Comparison of ENCODE assay signal across 36 cellular contexts in the genomic region with DNA sequence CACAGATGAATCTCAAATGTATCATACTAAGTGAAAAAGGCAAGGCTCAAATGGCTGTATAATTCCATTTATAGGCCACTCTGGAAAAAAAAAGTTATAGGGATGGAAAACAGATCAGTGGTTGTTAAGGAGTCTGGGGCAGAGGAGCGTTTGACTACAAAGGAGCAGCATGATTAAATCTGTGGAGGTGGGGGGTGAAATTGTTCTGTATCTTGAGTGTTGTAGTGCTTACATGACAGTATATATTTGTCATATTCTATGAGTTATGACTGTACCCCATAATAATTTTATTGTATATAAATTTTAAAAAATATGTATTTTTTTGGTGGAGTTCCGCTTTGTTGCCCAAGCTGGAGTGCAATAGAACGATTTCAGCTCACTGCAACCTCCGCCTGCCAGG. TPM values are rescaled to one million over a fixed set of nuclear protein-coding genes. Genes with fewer than 3 reads are reported as not detected.
"Had no signal": no experiment of that assay in that cellular context is flagged by ENCODE, and none has a peak within 500 bp of the region (broad histone marks: within the 10 kb centered on the region; RNA-seq: fewer than 3 reads in every experiment).

No MANE protein-coding gene starts in this region.

- H3K4me3 Mint-ChIP-seq: activated CD4-positive, alpha-beta T cell treated with anti-CD3 and anti-CD28 coated beads, Interleukin-2, amount 10 ng/mL, durations not matched to agents 24 days and 14 days; activated naive CD8-positive, alpha-beta T cell; activated T-helper 17 cell treated with anti-CD3 and anti-CD28 coated beads, Interleukin-2, amount 50 U/mL, for 72 hours; brain; nephron progenitor cell; stimulated activated naive B cell treated with anti-CD40 and anti-IgM and Interleukin-4, amounts not matched to agents 10 μg/mL and 1 μg/mL and 100 μg/mL, for 72 hours; T-cell had no signal

- H3K4me1 Mint-ChIP-seq: brain, nephron progenitor cell had no signal

- H3K27ac Mint-ChIP-seq: activated CD4-positive, alpha-beta T cell treated with anti-CD3 and anti-CD28 coated beads, Interleukin-2, amount 10 ng/mL, durations not matched to agents 24 days and 14 days; activated naive CD8-positive, alpha-beta T cell; activated T-helper 17 cell treated with anti-CD3 and anti-CD28 coated beads, Interleukin-2, amount 50 U/mL, for 72 hours; brain; nephron progenitor cell had no signal

- H3K27me3 ChIP-seq: ascending aorta, cardiac muscle cell, colonic mucosa, dorsolateral prefrontal cortex, gastrocnemius medialis, neutrophil, pancreas, stomach, thyroid gland, upper lobe of left lung, vagina had no signal

- H3K4me3 ChIP-seq: ascending aorta, cardiac muscle cell, colonic mucosa, dorsolateral prefrontal cortex, gastrocnemius medialis, left ventricle myocardium inferior, pancreas, psoas muscle, smooth muscle cell, stomach, thyroid gland, upper lobe of left lung, vagina had no signal

- H3K9me3 ChIP-seq: ascending aorta, colonic mucosa, gastrocnemius medialis, left ventricle myocardium inferior, neutrophil, pancreas, psoas muscle, stomach, thyroid gland, upper lobe of left lung, vagina had no signal

- H3K27me3 Mint-ChIP-seq: activated CD4-positive, alpha-beta T cell treated with anti-CD3 and anti-CD28 coated beads, Interleukin-2, amount 10 ng/mL, durations not matched to agents 24 days and 14 days; activated naive CD8-positive, alpha-beta T cell; activated T-helper 17 cell treated with anti-CD3 and anti-CD28 coated beads, Interleukin-2, amount 50 U/mL, for 72 hours; brain; stimulated activated naive B cell treated with anti-CD40 and anti-IgM and Interleukin-4, amounts not matched to agents 10 μg/mL and 1 μg/mL and 100 μg/mL, for 72 hours; T-cell had no signal

- H3K27ac ChIP-seq: ascending aorta, cardiac muscle cell, colonic mucosa, dorsolateral prefrontal cortex, gastrocnemius medialis, left ventricle myocardium inferior, neutrophil, pancreas, psoas muscle, stomach, thyroid gland, upper lobe of left lung, vagina, WERI-Rb-1 had no signal

- H3K36me3 ChIP-seq: ascending aorta, cardiac muscle cell, colonic mucosa, gastrocnemius medialis, left ventricle myocardium inferior, neutrophil, pancreas, thyroid gland, upper lobe of left lung, vagina, WERI-Rb-1 had no signal

- ATAC-seq: activated CD4-positive, CD25-positive, alpha-beta regulatory T cell treated with anti-CD3 and anti-CD28 coated beads, Interleukin-2, amount 50 U/mL, for 24 hours; activated T-helper 17 cell treated with anti-CD3 and anti-CD28 coated beads, Interleukin-2, amount 50 U/mL, for 72 hours; gastrocnemius medialis; pancreas; psoas muscle; stimulated activated naive B cell treated with anti-CD40 and anti-IgM and Interleukin-4, amounts not matched to agents 10 μg/mL and 1 μg/mL and 100 μg/mL, for 72 hours; T-cell had no signal

- H3K9me3 Mint-ChIP-seq: activated CD4-positive, alpha-beta T cell treated with anti-CD3 and anti-CD28 coated beads, Interleukin-2, amount 10 ng/mL, durations not matched to agents 24 days and 14 days; activated T-helper 17 cell treated with anti-CD3 and anti-CD28 coated beads, Interleukin-2, amount 50 U/mL, for 72 hours; T-cell had no signal

- H3K4me1 ChIP-seq: ascending aorta, colonic mucosa, gastrocnemius medialis, left ventricle myocardium inferior, pancreas, psoas muscle, stomach, thyroid gland, upper lobe of left lung, vagina had no signal

- DNase-seq: activated CD4-positive, alpha-beta T cell treated with anti-CD3 and anti-CD28 coated beads, Interleukin-2, amount 10 ng/mL, durations not matched to agents 24 days and 14 days; activated CD8-positive, alpha-beta memory T cell treated with anti-CD3 and anti-CD28 coated beads for 24 hours; activated T-cell treated with anti-CD3 and anti-CD28 coated beads, Interleukin-2, amount 50 U/mL, for 1 hour; cerebellar nuclear complex; colonic mucosa; dorsolateral prefrontal cortex; effector memory CD4-positive, alpha-beta T cell; erythroblast; gastrocnemius medialis; glutamatergic neuron; left ventricle myocardium inferior; nephron progenitor cell; pancreas; stimulated activated CD4-positive, alpha-beta T cell treated with anti-CD3 and anti-CD28 coated beads, Interleukin-1b, Interleukin-23, amount 100 ng/mL, for 48 hours; stimulated activated CD4-positive, alpha-beta T cell treated with anti-CD3 and anti-CD28 coated beads, Interleukin-4, amount 100 ng/mL, for 4 hours; stimulated activated CD8-positive, alpha-beta memory T cell treated with anti-CD3 and anti-CD28 coated beads, Interleukin-4, amount 100 ng/mL, for 48 hours; stimulated activated naive B cell treated with anti-CD40 and anti-IgM and Interleukin-4, amounts not matched to agents 10 μg/mL and 1 μg/mL and 100 μg/mL, for 72 hours; stomach; T-cell; T1000; thyroid gland; upper lobe of left lung; WERI-Rb-1 had no signal

RNA-seq across cellular contexts. Expression of a gene that starts 15.8 kb away (rescaled TPM):
- total RNA-seq: activated CD4-positive, alpha-beta T cell treated with anti-CD3 and anti-CD28 coated beads, Interleukin-2, amount 10 ng/mL, durations not matched to agents 24 days and 14 days; activated T-helper 17 cell treated with anti-CD3 and anti-CD28 coated beads, Interleukin-2, amount 50 U/mL, for 72 hours; ascending aorta; cardiac muscle cell; colonic mucosa; dorsolateral prefrontal cortex; gastrocnemius medialis; left ventricle myocardium inferior; lung microvascular endothelial cell; mesenteric fat pad; mucosa of gallbladder; pancreas; psoas muscle; smooth muscle cell; stomach; T-cell; thyroid gland; upper lobe of left lung; vagina had no signal

RNA-seq across cellular contexts. Expression of a gene that starts 40.5 kb away (rescaled TPM):
- total RNA-seq: activated CD4-positive, alpha-beta T cell treated with anti-CD3 and anti-CD28 coated beads, Interleukin-2, amount 10 ng/mL, durations not matched to agents 24 days and 14 days; activated T-helper 17 cell treated with anti-CD3 and anti-CD28 coated beads, Interleukin-2, amount 50 U/mL, for 72 hours; ascending aorta; T-cell had no signal
